Comparison of ENCODE assay signal across 17 cellular contexts in genomic region chr9:106019702-106020101, GRCh38.
"Had no signal": no experiment of that assay in that cellular context is flagged by ENCODE, and none has a peak within 500 bp of the region (broad histone marks: within the 10 kb centered on the region; RNA-seq: fewer than 3 reads in every experiment).

No MANE protein-coding gene starts in this region.

- H3K4me1 ChIP-seq: transverse colon had no signal

- DNase-seq: activated CD4-positive, alpha-beta memory T cell treated with anti-CD3 and anti-CD28 coated beads, Interleukin-2, amount 10 ng/mL, durations not matched to agents 7 days and 5 days; activated CD4-positive, alpha-beta T cell treated with anti-CD3 and anti-CD28 coated beads for 36 hours; activated effector memory CD4-positive, alpha-beta T cell treated with Interleukin-2 at 50 U/mL for 16 hours; activated naive CD4-positive, alpha-beta T cell treated with anti-CD3 and anti-CD28 coated beads, Interleukin-2, amount 50 U/mL, for 16 hours; activated T-cell treated with anti-CD3 and anti-CD28 coated beads, Interleukin-2, amount 50 U/mL, for 4 hours; effector CD8-positive, alpha-beta T cell; foreskin fibroblast; islet precursor cell; mammary epithelial cell; naive thymus-derived CD4-positive, alpha-beta T cell; nucleus accumbens; right cardiac atrium; stimulated activated CD4-positive, alpha-beta T cell treated with anti-CD3 and anti-CD28 coated beads, Interleukin-4, amount 100 ng/mL, for 24 hours; stimulated activated naive CD4-positive, alpha-beta T cell treated with Interleukin-2 at 50 U/mL for 16 hours; transverse colon had no signal

- H3K4me3 Mint-ChIP-seq: activated CD4-positive, alpha-beta memory T cell treated with anti-CD3 and anti-CD28 coated beads, Interleukin-2, amount 10 ng/mL, durations not matched to agents 7 days and 5 days; activated CD4-positive, alpha-beta T cell treated with anti-CD3 and anti-CD28 coated beads for 36 hours; activated T-cell treated with anti-CD3 and anti-CD28 coated beads, Interleukin-2, amount 50 U/mL, for 4 hours; naive thymus-derived CD4-positive, alpha-beta T cell had no signal

- H3K4me1 Mint-ChIP-seq: activated CD4-positive, alpha-beta memory T cell treated with anti-CD3 and anti-CD28 coated beads, Interleukin-2, amount 10 ng/mL, durations not matched to agents 7 days and 5 days; activated CD4-positive, alpha-beta T cell treated with anti-CD3 and anti-CD28 coated beads for 36 hours; naive thymus-derived CD4-positive, alpha-beta T cell had no signal

- H3K36me3 Mint-ChIP-seq: naive thymus-derived CD4-positive, alpha-beta T cell had no signal

- H3K36me3 ChIP-seq: transverse colon had no signal

- H3K27me3 ChIP-seq: transverse colon had no signal

- H3K27ac Mint-ChIP-seq: activated CD4-positive, alpha-beta memory T cell treated with anti-CD3 and anti-CD28 coated beads, Interleukin-2, amount 10 ng/mL, durations not matched to agents 7 days and 5 days; activated CD4-positive, alpha-beta T cell treated with anti-CD3 and anti-CD28 coated beads for 36 hours; naive thymus-derived CD4-positive, alpha-beta T cell; progenitor cell of endocrine pancreas had no signal

- H3K27me3 Mint-ChIP-seq: activated CD4-positive, alpha-beta memory T cell treated with anti-CD3 and anti-CD28 coated beads, Interleukin-2, amount 10 ng/mL, durations not matched to agents 7 days and 5 days; progenitor cell of endocrine pancreas had no signal

- H3K4me3 ChIP-seq: skin epidermis, transverse colon had no signal

- H3K27ac ChIP-seq: skin epidermis, transverse colon had no signal

- H3K9me3 Mint-ChIP-seq: activated CD4-positive, alpha-beta memory T cell treated with anti-CD3 and anti-CD28 coated beads, Interleukin-2, amount 10 ng/mL, durations not matched to agents 7 days and 5 days; activated T-cell treated with anti-CD3 and anti-CD28 coated beads, Interleukin-2, amount 50 U/mL, for 4 hours had no signal

- H3K9me3 ChIP-seq: transverse colon had no signal
